7 cellular contexts compared by ENCODE assay signal in the genomic region with DNA sequence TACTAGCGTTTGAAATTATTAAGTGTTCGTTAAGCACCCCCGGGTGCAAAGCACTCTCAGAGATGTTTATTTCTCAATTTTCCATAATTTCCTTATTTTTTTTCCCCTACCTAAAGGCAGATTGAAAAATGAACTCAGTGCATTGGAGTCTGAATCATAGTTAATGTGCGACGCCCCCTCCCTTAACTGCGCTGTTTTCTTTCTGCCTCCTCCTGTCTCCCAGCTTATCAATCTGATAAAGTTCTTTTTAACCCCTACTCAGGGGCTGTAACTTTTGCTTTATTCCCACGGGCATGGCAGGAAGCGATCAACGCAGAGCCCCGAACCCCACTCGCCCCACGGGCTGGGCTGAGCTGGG. TPM values are rescaled to one million over a fixed set of nuclear protein-coding genes. Genes with fewer than 3 reads are reported as not detected.
DNase-seq lines count a peak whose midpoint lies in the region; ATAC-seq, FAIRE-seq and TF ChIP-seq lines count a peak whose summit lies in the region.

No MANE protein-coding gene starts in this region.

- H3K9me3 Mint-ChIP-seq in activated T-cell treated with anti-CD3 and anti-CD28 coated beads, Interleukin-2, amount 50 U/mL, for 72 hours: no peaks in the 10 kb centered on the region
- no peaks in the 10 kb centered on the region for H3K9me3 Mint-ChIP-seq in stimulated activated naive CD8-positive, alpha-beta T cell treated with anti-CD3 and anti-CD28 coated beads, Interleukin-15, amount 100 ng/mL, for 72 hours

- H3K36me3 Mint-ChIP-seq in activated T-cell treated with anti-CD3 and anti-CD28 coated beads, Interleukin-2, amount 50 U/mL, for 72 hours (ENCODE audit: insufficient read depth in 2 of 2): no peaks in the 10 kb centered on the region

- DNase-seq in HL-60 (ENCODE audit: low read depth in 1 of 2, low spot score in 1 of 2) (no peak), GM12891 (ENCODE audit: insufficient read length, low spot score) (no peak), NCI-H446 treated with DMSO at 0.1 percent for 48 hours (lab: John Stamatoyannopoulos, UW) (no peak), retina (no peak)
- DNase-seq in activated T-cell treated with anti-CD3 and anti-CD28 coated beads, Interleukin-2, amount 50 U/mL, for 72 hours: no peak
- no peak for DNase-seq in stimulated activated naive CD8-positive, alpha-beta T cell treated with anti-CD3 and anti-CD28 coated beads, Interleukin-15, amount 100 ng/mL, for 72 hours

- H3K27me3 ChIP-seq in HL-60 (ENCODE audit: insufficient read depth, poor library complexity, severe bottlenecking): no peaks in the 10 kb centered on the region

- H3K27ac ChIP-seq in HL-60 (replicated peaks): no peak overlapping the region

- H3K4me3 ChIP-seq in HL-60 (replicated peaks; ENCODE audit: insufficient read depth, low read length): peak overlapping the region; percentile 39
- H3K4me3 ChIP-seq in iPS-18c (ENCODE audit: insufficient read depth, low read depth, low read length): peak overlapping the region; percentile 40; the same call in 1 of the 2 replicates

- ATAC-seq in activated T-cell treated with anti-CD3 and anti-CD28 coated beads, Interleukin-2, amount 50 U/mL, for 72 hours (replicated peaks in 1 of 2): peak in 1 of 2 donors; percentile 16
- ATAC-seq in stimulated activated naive CD8-positive, alpha-beta T cell treated with anti-CD3 and anti-CD28 coated beads, Interleukin-15, amount 100 ng/mL, for 72 hours: peak; percentile 22

- peaks cover 6% of the 10 kb centered on the region for H3K27me3 Mint-ChIP-seq in activated T-cell treated with anti-CD3 and anti-CD28 coated beads, Interleukin-2, amount 50 U/mL, for 72 hours (ENCODE audit: low read depth)
- no peaks in the 10 kb centered on the region for H3K27me3 Mint-ChIP-seq in stimulated activated naive CD8-positive, alpha-beta T cell treated with anti-CD3 and anti-CD28 coated beads, Interleukin-15, amount 100 ng/mL, for 72 hours

- no peak for TF ChIP-seq CTCF in HL-60 (IDR thresholded peaks at IDR 0.05; ENCODE audit: insufficient read depth, low read length)

- no peaks in the 10 kb centered on the region for H3K9me3 ChIP-seq in iPS-18c (ENCODE audit: control insufficient read depth, insufficient read depth, low read length)

- TF ChIP-seq POLR2A in GM12891 (IDR thresholded peaks at IDR 0.05; ENCODE audit: low read depth, low read length): no peak

- H3K4me3 Mint-ChIP-seq in activated T-cell treated with anti-CD3 and anti-CD28 coated beads, Interleukin-2, amount 50 U/mL, for 72 hours: peak overlapping the region; percentile 63 to 82
- peak overlapping the region; percentile 53 to 72 for H3K4me3 Mint-ChIP-seq in stimulated activated naive CD8-positive, alpha-beta T cell treated with anti-CD3 and anti-CD28 coated beads, Interleukin-15, amount 100 ng/mL, for 72 hours

- FAIRE-seq in GM12891 (lab: Jason Lieb, UNC): no peak

- no peak overlapping the region for H3K27ac Mint-ChIP-seq in activated T-cell treated with anti-CD3 and anti-CD28 coated beads, Interleukin-2, amount 50 U/mL, for 72 hours
- no peak overlapping the region for H3K27ac Mint-ChIP-seq in stimulated activated naive CD8-positive, alpha-beta T cell treated with anti-CD3 and anti-CD28 coated beads, Interleukin-15, amount 100 ng/mL, for 72 hours

- peaks cover 16% of the 10 kb centered on the region for H3K4me1 Mint-ChIP-seq in activated T-cell treated with anti-CD3 and anti-CD28 coated beads, Interleukin-2, amount 50 U/mL, for 72 hours (ENCODE audit: low read depth)
- peaks cover 44% of the 10 kb centered on the region for H3K4me1 Mint-ChIP-seq in stimulated activated naive CD8-positive, alpha-beta T cell treated with anti-CD3 and anti-CD28 coated beads, Interleukin-15, amount 100 ng/mL, for 72 hours

TF ChIP-seq in GM12891, 5 proteins besides CTCF, POLR2A, EP300 and RAD21:
- no peak for TF ChIP-seq POLR2AphosphoS5 (IDR thresholded peaks at IDR 0.05; ENCODE audit: low read depth, low read length)
- no peak for TF ChIP-seq PAX5 (IDR thresholded peaks at IDR 0.05; ENCODE audit: insufficient read depth, low read length, severe bottlenecking)
- TF ChIP-seq SPI1 (IDR thresholded peaks at IDR 0.05; ENCODE audit: low read depth, low read length): no peak
- TF ChIP-seq POU2F2 (IDR thresholded peaks at IDR 0.05; ENCODE audit: low read depth, low read length): no peak
- TF ChIP-seq TAF1 (IDR thresholded peaks at IDR 0.05; ENCODE audit: low read depth, low read length): no peak
TF ChIP-seq in GM12891: peak in this region for 0.

RNA-seq across cellular contexts. Expression of gene ZNF831, which starts 58.2 kb away (rescaled TPM):
- total RNA-seq in activated T-cell treated with anti-CD3 and anti-CD28 coated beads, Interleukin-2, amount 50 U/mL, for 72 hours: 1 to 10 TPM; 8.2 to 9.0 TPM
- 0.17 TPM for polyA plus RNA-seq in GM12891 (2012; ENCODE audit: low read depth, missing spikeins)
